ENCODE assay signal across 8 cellular contexts in the genomic region with DNA sequence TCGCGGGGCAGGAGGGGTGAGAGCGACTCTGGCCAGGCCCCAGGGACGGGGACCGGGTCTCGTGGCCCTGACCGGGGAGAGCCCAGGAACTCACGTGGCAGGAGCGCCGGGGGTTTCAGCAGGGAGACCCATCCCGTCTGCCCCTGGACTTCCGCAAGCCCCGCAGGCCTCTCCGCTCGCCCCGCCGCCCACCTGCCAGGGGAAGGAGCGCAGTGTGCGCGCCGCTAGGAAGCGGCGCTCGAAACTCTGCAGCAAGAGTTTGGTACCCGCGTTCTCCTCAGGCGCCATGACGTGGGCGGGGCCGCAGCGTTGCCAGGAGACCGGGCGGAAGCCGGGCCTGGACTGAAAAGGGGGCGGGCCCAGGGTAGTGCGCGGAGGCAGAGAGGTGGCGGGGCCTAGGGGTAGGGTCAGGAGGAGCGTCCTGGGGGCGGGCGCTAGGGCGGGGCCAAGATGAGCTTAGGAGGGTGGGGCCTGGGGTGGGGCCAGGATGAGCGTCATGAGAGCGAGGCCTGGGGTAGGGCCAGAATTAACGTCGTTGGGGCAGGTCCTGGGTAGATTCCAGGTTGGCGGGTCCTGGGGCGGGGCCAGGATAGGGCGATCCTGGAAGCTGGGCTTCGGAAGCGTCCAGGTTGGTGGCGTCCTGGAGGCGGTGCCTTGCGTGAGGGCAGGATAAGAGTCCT. TPM values are rescaled to one million over a fixed set of nuclear protein-coding genes. Genes with fewer than 3 reads are reported as not detected.
DNase-seq lines count a peak whose midpoint lies in the region; ATAC-seq, FAIRE-seq and TF ChIP-seq lines count a peak whose summit lies in the region.

No MANE protein-coding gene starts in this region.

- DNase-seq in NCI-H187 (lab: John Stamatoyannopoulos, UW): peak; percentile 96 to 98
- DNase-seq in T-helper 2 cell: peak; percentile 97 to 99 (median 99)
- DNase-seq in astrocyte (ENCODE audit: low read depth): peak; percentile 90
- DNase-seq in right cardiac atrium: peak; percentile 100
- DNase-seq in putamen (ENCODE audit: low spot score): peak; percentile 98
- DNase-seq in aorta: peak; percentile 99 to 100

- no peaks in the 10 kb centered on the region for H3K27me3 Mint-ChIP-seq in astrocyte (ENCODE audit: low read depth, unreplicated experiment)

- no peaks in the 10 kb centered on the region for H4K20me1 ChIP-seq in astrocyte (ENCODE audit: insufficient read depth, low read length)

- ATAC-seq in GM18502 (IDR thresholded peaks at IDR 0.05; ENCODE audit: poor library complexity, unreplicated experiment): peak; percentile 99
- peak; percentile 100 for ATAC-seq in HG02943 (IDR thresholded peaks at IDR 0.05; ENCODE audit: low read depth, unreplicated experiment)
- ATAC-seq in right cardiac atrium: peak; percentile 100
- ATAC-seq in aorta (ENCODE audit: low FRiP score): peak; percentile 100

- no peak for TF ChIP-seq CTCF in astrocyte (IDR thresholded peaks at IDR 0.05; ENCODE audit: insufficient read depth, low read depth, low read length)

- peak overlapping the region; percentile 88 for H2AFZ ChIP-seq in astrocyte (ENCODE audit: low read depth, low read length)

- intact Hi-C loops in right cardiac atrium (cut with DNase I): no loop called here
- intact Hi-C loops in aorta (cut with DNase I): no loop called here

- no peaks in the 10 kb centered on the region for H3K9me3 Mint-ChIP-seq in astrocyte (ENCODE audit: unreplicated experiment)

- no peak for FAIRE-seq in astrocyte (lab: Jason Lieb, UNC)

- peaks cover 7% of the 10 kb centered on the region for H3K79me2 ChIP-seq in astrocyte (ENCODE audit: insufficient read depth, low read length)

- WGBS in right cardiac atrium: under 1% methylated on average over 54 of the region's 54 CpGs
- 0 to 1% methylated on average over 38 to 54 of the region's 54 CpGs for WGBS in aorta, 2 donors

- H3K27ac Mint-ChIP-seq in astrocyte (ENCODE audit: unreplicated experiment): peak overlapping the region; percentile 93

- H3K36me3 ChIP-seq in astrocyte (ENCODE audit: insufficient read depth, low read length) (no peaks in the 10 kb centered on the region), aorta (ENCODE audit: control insufficient read depth in 1 of 2, insufficient read depth in 2 of 2, low read length in 1 of 2) (no peaks in the 10 kb centered on the region)

- H3K4me3 ChIP-seq in astrocyte (ENCODE audit: insufficient read depth, low read depth, low read length): peak overlapping the region; percentile 75
- peak overlapping the region; percentile 57 for H3K4me3 ChIP-seq in right cardiac atrium (ENCODE audit: low read length)
- peak overlapping the region in 1 of 2 donors; percentile 60 for H3K4me3 ChIP-seq in aorta (ENCODE audit: low read length in 2 of 2)

- H3K9ac ChIP-seq in astrocyte (ENCODE audit: low read length): peak overlapping the region; percentile 92

- H3K4me1 ChIP-seq in astrocyte (ENCODE audit: insufficient read depth, low read length) (peaks cover 8% of the 10 kb centered on the region), right cardiac atrium (ENCODE audit: control insufficient read depth, insufficient read depth, low read length) (no peaks in the 10 kb centered on the region), aorta (ENCODE audit: control insufficient read depth in 1 of 2, insufficient read depth in 2 of 2, low read length in 2 of 2) (no peaks in the 10 kb centered on the region)

- H3K27ac ChIP-seq in astrocyte (ENCODE audit: low read depth, low read length) (peak overlapping the region; percentile 79), right cardiac atrium (ENCODE audit: low read length) (peak overlapping the region; percentile 25), aorta (ENCODE audit: low read depth in 1 of 2, low read length in 2 of 2) (no peak overlapping the region)

- no peaks in the 10 kb centered on the region for H3K9me3 ChIP-seq in astrocyte (ENCODE audit: insufficient read depth, low read depth, low read length)
- no peaks in the 10 kb centered on the region for H3K9me3 ChIP-seq in right cardiac atrium (ENCODE audit: control insufficient read depth, low read length)
- H3K9me3 ChIP-seq in aorta (ENCODE audit: control insufficient read depth, low read length): no peaks in the 10 kb centered on the region

- H3K4me3 Mint-ChIP-seq in astrocyte (ENCODE audit: unreplicated experiment): peak overlapping the region; percentile 92

- peaks cover 11% of the 10 kb centered on the region for H3K4me1 Mint-ChIP-seq in astrocyte (ENCODE audit: low read depth, unreplicated experiment)

- peak overlapping the region; percentile 87 for H3K4me2 ChIP-seq in astrocyte (ENCODE audit: low read length)

- no peaks in the 10 kb centered on the region for H3K27me3 ChIP-seq in astrocyte (ENCODE audit: insufficient read depth, low read length)
- no peaks in the 10 kb centered on the region for H3K27me3 ChIP-seq in right cardiac atrium (ENCODE audit: control insufficient read depth, insufficient read depth)
- H3K27me3 ChIP-seq in aorta (ENCODE audit: control insufficient read depth in 1 of 2, insufficient read depth in 2 of 2, low read length in 1 of 2): no peaks in the 10 kb centered on the region

- H3K36me3 Mint-ChIP-seq in astrocyte (ENCODE audit: low read depth, unreplicated experiment): peaks cover 4% of the 10 kb centered on the region

RNA-seq across cellular contexts. Expression of a gene that starts 29.7 kb away (rescaled TPM):
- total RNA-seq in astrocyte (0.41 and 0.94 TPM in 2 replicates), right cardiac atrium (under 1 TPM in 2 of 4 donors, not detected in 2; 0.53 to 0.89 TPM), aorta (1 to 10 TPM in 1 of 2 donors, not detected in 1; 3.6 TPM)
- polyA plus RNA-seq in right cardiac atrium (not detected), aorta (not detected)

Comparison
In these comparisons a context has a peak if more than half of its experiments do, and no peak if none do; other contexts are left out.
1. H3K27ac ChIP-seq: peak in astrocyte (single experiment) and right cardiac atrium (single experiment); none in aorta (0 of 2).
2. Peak in every context shown above with its lines, with median percentiles within 50 percentile points of each other: ATAC-seq and DNase-seq.